ENCODE assay signal across 8 cellular contexts in the genomic region with DNA sequence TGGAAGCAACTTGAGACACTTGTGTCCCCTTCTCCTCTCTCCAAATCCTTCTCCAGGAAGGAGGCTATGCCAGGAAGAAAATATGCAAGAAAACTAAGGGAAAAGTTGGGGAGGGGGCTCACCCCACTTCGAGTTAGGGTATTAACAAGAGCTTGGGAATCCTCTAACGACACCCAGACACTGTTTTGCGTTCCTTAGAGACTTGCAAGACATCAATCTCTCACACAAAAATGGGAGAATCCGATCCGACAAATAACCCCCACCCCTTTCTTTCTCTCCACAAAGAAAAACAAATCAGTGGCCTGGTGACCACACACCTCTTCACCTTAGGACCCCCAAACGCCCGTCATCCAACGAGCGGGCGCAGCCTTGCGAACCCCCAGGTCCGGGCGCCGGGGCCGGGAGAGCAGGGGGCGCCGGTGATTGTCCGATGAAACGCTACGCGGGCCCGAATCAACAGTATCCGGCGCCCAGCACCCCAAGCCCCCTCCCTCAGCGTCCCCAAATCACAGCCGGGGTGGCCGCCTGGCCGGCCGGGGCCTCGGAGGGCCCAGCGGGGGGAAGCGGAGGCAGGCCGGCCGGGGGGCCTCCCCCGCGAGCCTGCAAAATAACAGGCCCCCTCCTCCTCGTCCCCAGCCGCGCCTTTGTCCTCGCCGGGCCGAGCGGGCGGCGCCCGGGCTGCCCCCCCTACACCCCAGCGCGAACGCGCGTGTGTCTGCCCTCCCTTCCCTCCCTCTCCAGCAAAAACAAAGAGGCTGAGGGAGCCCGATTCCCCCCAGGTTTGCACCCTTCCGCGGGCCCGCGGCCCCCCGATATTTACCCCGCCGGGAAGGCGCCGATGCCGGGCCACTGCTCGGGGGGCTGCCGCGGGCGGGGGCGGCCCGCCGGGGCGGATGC. TPM values are rescaled to one million over a fixed set of nuclear protein-coding genes. Genes with fewer than 3 reads are reported as not detected.
DNase-seq lines count a peak whose midpoint lies in the region; ATAC-seq and TF ChIP-seq lines count a peak whose summit lies in the region.

No MANE protein-coding gene starts in this region.

- CTCF ChIA-PET in Calu3 (lab: Charles Lee), result no interaction called here

- BruUV-seq in Calu3 (replicated peaks; lab: Mats Ljungman, UMichigan), result no TSS peak

- DNase-seq in Calu3, result peak; percentile 52
- peak; percentile 48 for DNase-seq in SK-MEL-5 (ENCODE audit: low read depth, low spot score)
- peak; percentile 51 for DNase-seq in activated naive CD8-positive, alpha-beta T cell treated with anti-CD3 and anti-CD28 coated beads for 36 hours
- peak; percentile 70 for DNase-seq in germinal center (ENCODE audit: low spot score)
- DNase-seq in neural crest cell (ENCODE audit: low read depth, low spot score), result peak; percentile 57
- no peak for DNase-seq in type B pancreatic cell (ENCODE audit: extremely low spot score, unreplicated experiment)

- H3K9me3 Mint-ChIP-seq in Calu3 (ENCODE audit: low read depth, unreplicated experiment) (no peaks in the 10 kb centered on the region), neural crest cell (no peaks in the 10 kb centered on the region), type B pancreatic cell (no peaks in the 10 kb centered on the region)
- no peaks in the 10 kb centered on the region for H3K9me3 Mint-ChIP-seq in activated naive CD8-positive, alpha-beta T cell treated with anti-CD3 and anti-CD28 coated beads for 36 hours

- intact Hi-C loops in Calu3 (cut with micrococcal nuclease; ENCODE audit: unreplicated experiment), result loop anchor here (10.0 kb wide), 1 partner anchor 262 kb away; a partner anchor contains a TSS

- TF ChIP-seq CTCF in Calu3 (IDR thresholded peaks at IDR 0.05; ENCODE audit: unreplicated experiment) (no peak), neural crest cell (conservative IDR thresholded peaks at IDR 0.05) (no peak), type B pancreatic cell (conservative IDR thresholded peaks at IDR 0.05) (no peak)

- H3K4me3 Mint-ChIP-seq in Calu3 (ENCODE audit: low read depth, unreplicated experiment) (peak overlapping the region; percentile 91), neural crest cell (peak overlapping the region; percentile 99), type B pancreatic cell (peak overlapping the region; percentile 96)
- peak overlapping the region; percentile 85 for H3K4me3 Mint-ChIP-seq in activated naive CD8-positive, alpha-beta T cell treated with anti-CD3 and anti-CD28 coated beads for 36 hours

- peak overlapping the region; percentile 94 for H3K27ac Mint-ChIP-seq in Calu3 (ENCODE audit: unreplicated experiment)
- H3K27ac Mint-ChIP-seq in activated naive CD8-positive, alpha-beta T cell treated with anti-CD3 and anti-CD28 coated beads for 36 hours, result peak overlapping the region; percentile 86
- H3K27ac Mint-ChIP-seq in neural crest cell (ENCODE audit: unreplicated experiment), result peak overlapping the region; percentile 99
- H3K27ac Mint-ChIP-seq in type B pancreatic cell, result peak overlapping the region; percentile 98

- peak; percentile 27 for ATAC-seq in HG02759 (IDR thresholded peaks at IDR 0.05; ENCODE audit: unreplicated experiment)
- ATAC-seq in HG02571 (IDR thresholded peaks at IDR 0.05; ENCODE audit: unreplicated experiment), result no peak

- no peaks in the 10 kb centered on the region for H3K27me3 Mint-ChIP-seq in Calu3 (ENCODE audit: unreplicated experiment)
- no peaks in the 10 kb centered on the region for H3K27me3 Mint-ChIP-seq in activated naive CD8-positive, alpha-beta T cell treated with anti-CD3 and anti-CD28 coated beads for 36 hours
- no peaks in the 10 kb centered on the region for H3K27me3 Mint-ChIP-seq in neural crest cell (ENCODE audit: low read depth)
- H3K27me3 Mint-ChIP-seq in type B pancreatic cell, result no peaks in the 10 kb centered on the region

- in situ Hi-C loops in SK-MEL-5 (cut with HindIII; ENCODE audit: low pct_unique_long_range_greater_than_20kb, low sequenced_read_pairs), result no loop called here

- H3K4me1 Mint-ChIP-seq in Calu3 (ENCODE audit: low read depth, unreplicated experiment) (peaks cover 42% of the 10 kb centered on the region), neural crest cell (peaks cover 57% of the 10 kb centered on the region), type B pancreatic cell (ENCODE audit: unreplicated experiment) (peaks cover 42% of the 10 kb centered on the region)
- H3K4me1 Mint-ChIP-seq in activated naive CD8-positive, alpha-beta T cell treated with anti-CD3 and anti-CD28 coated beads for 36 hours, result peaks cover 46% of the 10 kb centered on the region

- H3K36me3 Mint-ChIP-seq in Calu3 (ENCODE audit: insufficient read depth, unreplicated experiment), result peaks cover 76% of the 10 kb centered on the region
- H3K36me3 Mint-ChIP-seq in activated naive CD8-positive, alpha-beta T cell treated with anti-CD3 and anti-CD28 coated beads for 36 hours, result peaks cover 9% of the 10 kb centered on the region
- no peaks in the 10 kb centered on the region for H3K36me3 Mint-ChIP-seq in neural crest cell (ENCODE audit: low read depth)
- peaks cover 3% of the 10 kb centered on the region for H3K36me3 Mint-ChIP-seq in type B pancreatic cell

RNA-seq across cellular contexts. Expression of a gene that starts 0.6 kb away (rescaled TPM):
- total RNA-seq in Calu3 (2022) (172 and 178 TPM in 2 replicates), neural crest cell (243 and 250 TPM in 2 replicates), type B pancreatic cell (ENCODE audit: low replicate concordance) (199 and 219 TPM in 2 replicates)
- total RNA-seq in SK-MEL-5 (2014; rRNA removed; shearing (Covaris generic)), result 117 and 120 TPM in 2 replicates
- polyA plus RNA-seq in SK-MEL-5 (2015; cell fraction: cytosol; rRNA removed), result 190 and 219 TPM in 2 replicates
- polyA plus RNA-seq in SK-MEL-5 (2015; cell fraction: nucleus; rRNA removed), result 426 and 488 TPM in 2 replicates
- 100 to 1,000 TPM; 111 to 114 TPM for total RNA-seq in activated naive CD8-positive, alpha-beta T cell treated with anti-CD3 and anti-CD28 coated beads for 36 hours

RNA-seq across cellular contexts. Expression of a gene that starts 43.8 kb away (rescaled TPM):
- total RNA-seq in Calu3 (2022) (113 and 114 TPM in 2 replicates), neural crest cell (58.3 and 60.3 TPM in 2 replicates), type B pancreatic cell (ENCODE audit: low replicate concordance) (66.7 and 83.3 TPM in 2 replicates)
- total RNA-seq in SK-MEL-5 (2014; rRNA removed; shearing (Covaris generic)), result 12.7 and 14.7 TPM in 2 replicates
- polyA plus RNA-seq in SK-MEL-5 (2015; cell fraction: cytosol; rRNA removed), result 109 and 114 TPM in 2 replicates
- 39.1 and 65.5 TPM in 2 replicates for polyA plus RNA-seq in SK-MEL-5 (2015; cell fraction: nucleus; rRNA removed)
- 10 to 100 TPM; 18.2 to 20.0 TPM for total RNA-seq in activated naive CD8-positive, alpha-beta T cell treated with anti-CD3 and anti-CD28 coated beads for 36 hours
